1 cellular context compared by ENCODE assay signal in the genomic region with DNA sequence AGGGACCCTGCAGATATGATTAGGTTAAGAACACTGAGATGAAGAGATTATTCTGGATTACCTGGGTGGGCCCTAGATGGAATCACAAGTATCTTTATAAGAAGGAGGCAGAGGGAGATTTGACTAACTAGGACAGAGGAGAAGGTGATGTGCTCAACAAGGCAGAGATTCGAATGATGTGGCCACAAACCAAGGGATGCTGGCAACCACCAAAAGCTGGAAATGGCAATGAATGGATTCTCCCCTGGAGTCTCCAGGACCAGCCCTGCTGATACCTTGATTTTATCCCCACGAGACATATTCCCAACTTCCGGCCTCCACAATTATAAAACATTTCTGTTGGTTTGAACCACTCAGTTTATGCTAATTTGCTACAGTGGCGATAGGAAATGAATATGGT.
TF ChIP-seq lines count a peak whose summit lies in the region.

No MANE protein-coding gene starts in this region.

TF ChIP-seq in K562, 482 proteins besides CTCF, POLR2A, EP300 and RAD21:
- TF ChIP-seq SPI1 (IDR thresholded peaks at IDR 0.05; ENCODE audit: borderline replicate concordance, low read depth, low read length) (no peak), RBM25 (IDR thresholded peaks at IDR 0.05; ENCODE audit: low read depth, low read length, severe bottlenecking) (peak; percentile 74)
